ENCODE assay signal across 33 cellular contexts in genomic region chr14:68028075-68028474, GRCh38.
"Had no signal": no experiment of that assay in that cellular context is flagged by ENCODE, and none has a peak within 500 bp of the region (broad histone marks: within the 10 kb centered on the region; RNA-seq: fewer than 3 reads in every experiment).

No MANE protein-coding gene starts in this region.

- H3K4me3 Mint-ChIP-seq: activated B cell treated with CpG ODN at 0.5 μM for 24 hours; activated naive CD4-positive, alpha-beta T cell treated with anti-CD3 and anti-CD28 coated beads, Interleukin-2, amount 10 ng/mL, durations not matched to agents 7 days and 5 days; activated T-cell treated with anti-CD3 and anti-CD28 coated beads, Interleukin-2, amount 50 U/mL, for 24 hours; activated T-cell treated with anti-CD3 and anti-CD28 coated beads, Interleukin-2, amount 50 U/mL, for 72 hours; effector memory CD8-positive, alpha-beta T cell; T-cell; T-helper 1 cell treated with Interleukin-12 subunit alpha and Interleukin-12 subunit beta and Interleukin-4 antibody, amounts not matched to agents 30 μg/mL and 1 μg/mL, for 36 hours had no signal

- H3K4me1 ChIP-seq: adrenal gland had no signal

- H3K4me1 Mint-ChIP-seq: activated B cell treated with CpG ODN at 0.5 μM for 24 hours; activated naive CD4-positive, alpha-beta T cell treated with anti-CD3 and anti-CD28 coated beads, Interleukin-2, amount 10 ng/mL, durations not matched to agents 7 days and 5 days had no signal

- H3K9me3 ChIP-seq: adrenal gland, body of pancreas had no signal

- H3K27ac ChIP-seq: adrenal gland, body of pancreas, epithelial cell of prostate, esophagus squamous epithelium, gastroesophageal sphincter, WERI-Rb-1 had no signal

- H3K27ac Mint-ChIP-seq: activated B cell treated with CpG ODN at 0.5 μM for 24 hours; activated naive CD4-positive, alpha-beta T cell treated with anti-CD3 and anti-CD28 coated beads, Interleukin-2, amount 10 ng/mL, durations not matched to agents 7 days and 5 days; activated naive CD4-positive, alpha-beta T cell treated with anti-CD3 and anti-CD28 coated beads, Interleukin-2, amount 50 U/mL, for 72 hours; activated T-cell treated with anti-CD3 and anti-CD28 coated beads, Interleukin-2, amount 50 U/mL, for 24 hours; activated T-cell treated with anti-CD3 and anti-CD28 coated beads, Interleukin-2, amount 50 U/mL, for 72 hours; effector memory CD8-positive, alpha-beta T cell; T-cell; T-helper 1 cell treated with Interleukin-12 subunit alpha and Interleukin-12 subunit beta and Interleukin-4 antibody, amounts not matched to agents 30 μg/mL and 1 μg/mL, for 36 hours had no signal

- H3K27me3 ChIP-seq: adrenal gland, body of pancreas, esophagus squamous epithelium, gastroesophageal sphincter had no signal

- ATAC-seq: activated CD4-positive, CD25-positive, alpha-beta regulatory T cell treated with anti-CD3 and anti-CD28 coated beads, Interleukin-2, amount 50 U/mL, for 24 hours; activated T-cell treated with anti-CD3 and anti-CD28 coated beads, Interleukin-2, amount 50 U/mL, for 72 hours; body of pancreas; effector memory CD8-positive, alpha-beta T cell; gastroesophageal sphincter; T-cell had no signal

- H3K4me3 ChIP-seq: adrenal gland, body of pancreas, esophagus squamous epithelium, gastroesophageal sphincter had no signal

- H3K27me3 Mint-ChIP-seq: activated B cell treated with CpG ODN at 0.5 μM for 24 hours; activated naive CD4-positive, alpha-beta T cell treated with anti-CD3 and anti-CD28 coated beads, Interleukin-2, amount 10 ng/mL, durations not matched to agents 7 days and 5 days; activated T-cell treated with anti-CD3 and anti-CD28 coated beads, Interleukin-2, amount 50 U/mL, for 24 hours; effector memory CD8-positive, alpha-beta T cell; T-cell had no signal

- H3K36me3 ChIP-seq: adrenal gland, esophagus squamous epithelium, gastroesophageal sphincter, WERI-Rb-1 had no signal

- H3K36me3 Mint-ChIP-seq: activated naive CD4-positive, alpha-beta T cell treated with anti-CD3 and anti-CD28 coated beads, Interleukin-2, amount 10 ng/mL, durations not matched to agents 7 days and 5 days had no signal

- DNase-seq: activated B cell treated with CpG ODN at 0.5 μM for 24 hours; activated CD4-positive, alpha-beta T cell treated with anti-CD3 and anti-CD28 coated beads for 48 hours; activated CD4-positive, alpha-beta T cell treated with anti-CD3 and anti-CD28 coated beads, Interleukin-2, amount 50 U/mL, for 1 hour; activated CD4-positive, alpha-beta T cell treated with anti-CD3 and anti-CD28 coated beads, Interleukin-2, amount 50 U/mL, for 48 hours; activated CD8-positive, alpha-beta memory T cell treated with anti-CD3 and anti-CD28 coated beads, Interleukin-2, amount 50 U/mL, for 48 hours; activated gamma-delta T cell; activated naive CD4-positive, alpha-beta T cell; activated naive CD4-positive, alpha-beta T cell treated with anti-CD3 and anti-CD28 coated beads, Interleukin-2, amount 10 ng/mL, durations not matched to agents 7 days and 5 days; activated T-cell treated with anti-CD3 and anti-CD28 coated beads for 4 hours; activated T-cell treated with anti-CD3 and anti-CD28 coated beads, Interleukin-2, amount 50 U/mL, for 24 hours; activated T-cell treated with anti-CD3 and anti-CD28 coated beads, Interleukin-2, amount 50 U/mL, for 72 hours; adrenal gland; amygdala; aorta; body of pancreas; caudate nucleus; cortex of kidney; dermis blood vessel endothelial cell; effector CD4-positive, alpha-beta T cell; effector memory CD8-positive, alpha-beta T cell; esophagus squamous epithelium; foreskin melanocyte; SW 1271; T-cell; T1000; WERI-Rb-1 had no signal

- FAIRE-seq: colon, endothelial cell of umbilical vein had no signal
